Comparison of ENCODE assay signal across 24 cellular contexts in genomic region chr15:49852756-49853155, GRCh38.
DNase-seq lines count a peak whose midpoint lies in the region; TF ChIP-seq lines count a peak whose summit lies in the region.
"Had no signal": no experiment of that assay in that cellular context is flagged by ENCODE, and none has a peak within 500 bp of the region (broad histone marks: within the 10 kb centered on the region; RNA-seq: fewer than 3 reads in every experiment).

No MANE protein-coding gene starts in this region.

- H2BK15ac ChIP-seq in H9 (ENCODE audit: low read depth, low read length) = no peak overlapping the region

- H3K4me1 ChIP-seq in H9 (ENCODE audit: insufficient read depth, low read length) = no peaks in the 10 kb centered on the region
- H3K4me1 ChIP-seq: BE2C had no signal

- H3K27me3 ChIP-seq in H9 (ENCODE audit: insufficient read depth, low read length) = no peaks in the 10 kb centered on the region
- H3K27me3 ChIP-seq: BE2C, MG63, SJSA1 had no signal

- no peak overlapping the region for H4K91ac ChIP-seq in H9 (ENCODE audit: insufficient read length, low read depth, low read length)

- no peak overlapping the region for H4K5ac ChIP-seq in H9 (ENCODE audit: insufficient read length, low read depth, low read length)

- H4K8ac ChIP-seq in H9 (replicated peaks; ENCODE audit: insufficient read length, low read depth, low read length) = no peak overlapping the region

- no peaks in the 10 kb centered on the region for H3K79me2 ChIP-seq in H9 (ENCODE audit: insufficient read depth, low read length)

- no peak overlapping the region for H3K4me2 ChIP-seq in H9 (ENCODE audit: insufficient read depth, insufficient read length, low read length)

- H3K23ac ChIP-seq in H9 (ENCODE audit: insufficient read length, low read depth, low read length) = no peak overlapping the region

- no peak overlapping the region for H3K4me3 Mint-ChIP-seq in H9
- H3K4me3 Mint-ChIP-seq: CD14-positive monocyte; CD8-positive, alpha-beta memory T cell had no signal

- H2AFZ ChIP-seq in H9 (ENCODE audit: low read length) = no peak overlapping the region

- WGBS in H9 (ENCODE audit: extremely low coverage, insufficient read length, low lambda C conversion rate) = no CpG with 5 or more reads among the region's 2 CpGs

- peaks cover 6 to 7% of the 10 kb centered on the region in 2 experiments; a peak in 4 of 5 replicates for H3K9me3 Mint-ChIP-seq in H9

- no peak for TF ChIP-seq CTCF in fibroblast of mammary gland (conservative IDR thresholded peaks at IDR 0.05; ENCODE audit: control insufficient read depth, insufficient read depth, low read depth, low read length)
- no peak for TF ChIP-seq CTCF in H9 (conservative IDR thresholded peaks at IDR 0.05)

- no peak overlapping the region for H3T11ph ChIP-seq in H9 (ENCODE audit: low read length)

- peak; percentile 63 for DNase-seq in EH (ENCODE audit: low read depth)
- peak; percentile 92 for DNase-seq in SK-MEL-5 (ENCODE audit: low read depth, low spot score)
- DNase-seq in fibroblast of mammary gland (ENCODE audit: low read depth) = peak; percentile 45
- no peak for DNase-seq in nucleus accumbens (lab: John Stamatoyannopoulos, UW)
- DNase-seq in DMS53 (lab: John Stamatoyannopoulos, UW) = no peak
- no peak for DNase-seq in H9
- DNase-seq in NCI-H526 (lab: John Stamatoyannopoulos, UW) = no peak
- DNase-seq: BE2C; Calu3; CD8-positive, alpha-beta memory T cell; DND-41; Kasumi-1; MG63; NCI-H1105 treated with DMSO at 0.1 percent for 48 hours; NCI-H146; NCI-H1930; NCI-H2107; NCI-H524; NCI-H774; PC-3; Right ventricle myocardium superior; RPMI8226 had no signal

- no peaks in the 10 kb centered on the region for H3K27me3 Mint-ChIP-seq in H9 (ENCODE audit: low read depth)

- H2BK120ac ChIP-seq in H9 (ENCODE audit: low read depth, low read length, poor library complexity, severe bottlenecking) = no peak overlapping the region

- no peak overlapping the region for H3K27ac Mint-ChIP-seq in H9
- H3K27ac Mint-ChIP-seq: CD8-positive, alpha-beta memory T cell had no signal

- H3K18ac ChIP-seq in H9 (ENCODE audit: insufficient read length, low read depth, low read length) = no peak overlapping the region

- H3K9me3 ChIP-seq in H9 (ENCODE audit: control insufficient read depth, low read depth, low read length) = no peaks in the 10 kb centered on the region
- H3K9me3 ChIP-seq: BE2C, SJSA1 had no signal

- no peak overlapping the region for H3K56ac ChIP-seq in H9 (ENCODE audit: insufficient read length, low read depth, low read length)

- peaks cover 3% of the 10 kb centered on the region in 2 experiments; a peak in 1 of 4 replicates for H3K4me1 Mint-ChIP-seq in H9
- H3K4me1 Mint-ChIP-seq: CD8-positive, alpha-beta memory T cell had no signal

- no peaks in the 10 kb centered on the region; a peak in 1 of 7 replicates for H3K36me3 Mint-ChIP-seq in H9 (ENCODE audit: insufficient read depth in 1 of 3, low read depth in 3 of 3)
- H3K36me3 Mint-ChIP-seq: CD8-positive, alpha-beta memory T cell had no signal

- H2BK20ac ChIP-seq in H9 (ENCODE audit: low read depth, low read length, poor library complexity, severe bottlenecking) = no peak overlapping the region

- H3K4me3 ChIP-seq in fibroblast of mammary gland (ENCODE audit: control insufficient read depth, low read depth, low read length) = no peak overlapping the region
- H3K4me3 ChIP-seq: MG63, SJSA1 had no signal

- in situ Hi-C loops in SK-MEL-5 (cut with HindIII; ENCODE audit: low pct_unique_long_range_greater_than_20kb, low sequenced_read_pairs) = no loop called here

- H3K23me2 ChIP-seq in H9 (ENCODE audit: insufficient read length, low read depth, low read length, poor library complexity, severe bottlenecking) = no peaks in the 10 kb centered on the region

- no peak overlapping the region for H3K4ac ChIP-seq in H9 (ENCODE audit: low read depth, low read length)

- no peak overlapping the region for H2AK5ac ChIP-seq in H9 (ENCODE audit: insufficient read length, low read length)

- H3K27ac ChIP-seq in H9 (ENCODE audit: insufficient read length, low read depth, low read length) = no peak overlapping the region
- H3K27ac ChIP-seq: SJSA1 had no signal

- no peaks in the 10 kb centered on the region for H3K79me1 ChIP-seq in H9 (ENCODE audit: insufficient read depth, low read depth, low read length, poor library complexity, severe bottlenecking)

- H2BK5ac ChIP-seq in H9 (ENCODE audit: insufficient read length, low read length) = no peak overlapping the region

- no peak overlapping the region for H3K14ac ChIP-seq in H9 (ENCODE audit: insufficient read depth, low read length)

- H2BK12ac ChIP-seq in H9 (ENCODE audit: insufficient read length, low read depth, low read length) = no peak overlapping the region

- no peak overlapping the region for H3K9ac ChIP-seq in H9 (ENCODE audit: extremely low read depth, insufficient read length, low read length)

- no peaks in the 10 kb centered on the region for H4K20me1 ChIP-seq in H9 (ENCODE audit: control insufficient read depth, insufficient read depth, insufficient read length)

Comparison
In these comparisons a context has a peak if more than half of its experiments do, and no peak if none do; other contexts are left out.
1. DNase-seq: peak in EH (single experiment), SK-MEL-5 (single experiment) and fibroblast of mammary gland (single experiment); none in nucleus accumbens (0 of 56), DMS53 (single experiment), H9 (single experiment) and NCI-H526 (0 of 2).